In genomic region chr17:74748279-74748528, GRCh38 we compare ENCODE assay signal across 8 cellular contexts. TPM values are rescaled to one million over a fixed set of nuclear protein-coding genes. Genes with fewer than 3 reads are reported as not detected.
DNase-seq lines count a peak whose midpoint lies in the region; ATAC-seq, FAIRE-seq and TF ChIP-seq lines count a peak whose summit lies in the region.

No MANE protein-coding gene starts in this region.

- H4K20me1 ChIP-seq in GM12878 (ENCODE audit: control insufficient read depth, insufficient read depth) = no peaks in the 10 kb centered on the region

- POLR2A ChIA-PET in GM12878 (lab: Charles Lee) = interaction anchor here (3.1 kb wide), 1 partner anchor 10 kb away, joined by 22 read pairs; the partner anchor contains the start of gene RAB37

- TF ChIP-seq POLR2A in GM12878 (IDR thresholded peaks at IDR 0.05; ENCODE audit: low read depth, low read length) = no peak

- no peak for DNase-seq in BE2C
- DNase-seq in HFF-Myc (ENCODE audit: extremely low read depth, low read depth) = no peak
- DNase-seq in GM12878 (ENCODE audit: low read depth, low spot score) = no peak
- no peak for DNase-seq in medulla oblongata (ENCODE audit: extremely low spot score)

- 1% methylated on average over 19 of the region's 34 CpGs for WGBS in GM12878 (ENCODE audit: insufficient coverage, insufficient replicate concordance, low lambda C conversion rate, missing lambda C conversion rate)

- H3K4me1 ChIP-seq in BE2C = no peaks in the 10 kb centered on the region
- peaks cover 8% of the 10 kb centered on the region for H3K4me1 ChIP-seq in GM12878 (ENCODE audit: control insufficient read depth, insufficient read depth, low read length)
- H3K4me1 ChIP-seq in muscle layer of colon (ENCODE audit: insufficient read depth, low read length) = peaks cover 9% of the 10 kb centered on the region

- no TSS peak for BruUV-seq in GM12878 (replicated peaks; lab: Mats Ljungman, UMichigan)

- H3K27ac ChIP-seq in GM12878 (ENCODE audit: control insufficient read depth, insufficient read depth) (peak overlapping the region; percentile 28; the same call in 1 of the 2 replicates), muscle layer of colon (ENCODE audit: low read depth, low read length) (no peak overlapping the region)

- H3K36me3 ChIP-seq in BE2C (no peaks in the 10 kb centered on the region), GM12878 (ENCODE audit: control insufficient read depth in 2 of 2, insufficient read depth in 2 of 2, low read length in 1 of 2) (no peaks in the 10 kb centered on the region), muscle layer of colon (ENCODE audit: insufficient read depth, low read length) (no peaks in the 10 kb centered on the region)

- H3K4me2 ChIP-seq in GM12878 (ENCODE audit: control insufficient read depth, insufficient read depth) = peak overlapping the region; percentile 85

- no peak for TF ChIP-seq RAD21 in GM12878 (IDR thresholded peaks at IDR 0.05; ENCODE audit: insufficient read depth, low read depth, low read length)

- no peak for FAIRE-seq in GM12878 (lab: Jason Lieb, UNC)

- peaks cover 33% of the 10 kb centered on the region for H3K79me2 ChIP-seq in GM12878 (ENCODE audit: control insufficient read depth, insufficient read depth, low read length)

- H2AFZ ChIP-seq in GM12878 (ENCODE audit: control insufficient read depth, low read depth, low read length) = peak overlapping the region; percentile 64

- no peak for TF ChIP-seq CTCF in BE2C (IDR thresholded peaks at IDR 0.05; ENCODE audit: low read depth, low read length)
- TF ChIP-seq CTCF in HFF-Myc (IDR thresholded peaks at IDR 0.05; ENCODE audit: low read depth, low read length, missing control alignments) = no peak
- TF ChIP-seq CTCF in GM12878 (IDR thresholded peaks at IDR 0.05 in 2 of 3, conservative IDR thresholded peaks at IDR 0.05 in 1 of 3; ENCODE audit: control insufficient read depth in 2 of 3, extremely low read depth in 1 of 3, insufficient read depth in 1 of 3, low read depth in 3 of 3, low read length in 3 of 3) = peak in 1 of 3 experiments; percentile 13; a peak in 1 of 6 replicates

- H3K9me3 ChIP-seq in BE2C = no peaks in the 10 kb centered on the region
- H3K9me3 ChIP-seq in GM12878 (replicated peaks; ENCODE audit: control insufficient read depth, insufficient read depth, low read length) = no peaks in the 10 kb centered on the region
- H3K9me3 ChIP-seq in muscle layer of colon (ENCODE audit: low read length) = no peaks in the 10 kb centered on the region

- H3K9ac ChIP-seq in GM12878 (ENCODE audit: control insufficient read depth, insufficient read depth, low read length) = peak overlapping the region; percentile 51; the same call in 1 of the 2 replicates
- H3K9ac ChIP-seq in muscle layer of colon (ENCODE audit: low read length) = no peak overlapping the region

- CTCF ChIA-PET in GM12878 (lab: Yijun Ruan, JAX) = interaction anchor here (0.6 to 4.5 kb wide), 5 partner anchors 12 to 126 kb away, joined by 3 to 98 read pairs (median 43); partner anchors contain the start of genes GRIN2C and RAB37

- SMC1A ChIA-PET in GM12878 (lab: Charles Lee; ENCODE audit: uncharacterized antibody, unreplicated experiment) = interaction anchor here (3.3 kb wide), 1 partner anchor 11 kb away, joined by 15 read pairs; the partner anchor contains the start of gene RAB37

- H3K27me3 ChIP-seq in BE2C (no peaks in the 10 kb centered on the region), GM12878 (replicated peaks in 1 of 2; ENCODE audit: control insufficient read depth in 2 of 2, insufficient read depth in 2 of 2, low read length in 1 of 2) (no peaks in the 10 kb centered on the region), muscle layer of colon (ENCODE audit: control insufficient read depth in 1 of 2, insufficient read depth in 2 of 2, low read length in 2 of 2) (peaks cover 5 to 28% of the 10 kb centered on the region in 2 donors)

- ATAC-seq in GM12878 (no peak), GM19328 (IDR thresholded peaks at IDR 0.05; ENCODE audit: unreplicated experiment) (no peak), GM21528 (IDR thresholded peaks at IDR 0.05; ENCODE audit: low FRiP score, unreplicated experiment) (no peak), GM18861 (IDR thresholded peaks at IDR 0.05; ENCODE audit: unreplicated experiment) (no peak)

- in situ Hi-C loops in GM12878 (cut with MboI) = no loop called here

- RAD21 ChIA-PET in GM12878 (lab: Charles Lee; ENCODE audit: unreplicated experiment) = interaction anchor here (2.0 kb wide), 1 partner anchor 91 kb away, joined by 6 read pairs; no protein-coding TSS in a partner anchor

- TF ChIP-seq EP300 in GM12878 (IDR thresholded peaks at IDR 0.05; ENCODE audit: borderline replicate concordance in 1 of 2, control insufficient read depth in 1 of 2, low read depth in 2 of 2, low read length in 2 of 2) = no peak

- intact Hi-C loops in GM12878 (cut with micrococcal nuclease; ENCODE audit: unreplicated experiment) = no loop called here

- peak overlapping the region; percentile 87 for H3K4me3 ChIP-seq in BE2C (ENCODE audit: low read depth, low read length)
- peak overlapping the region; percentile 81 for H3K4me3 ChIP-seq in HFF-Myc (replicated peaks; ENCODE audit: low read depth, low read length)
- peak overlapping the region; percentile 65; the same call in 1 of the 2 replicates for H3K4me3 ChIP-seq in GM12878
- H3K4me3 ChIP-seq in muscle layer of colon (ENCODE audit: low read depth in 1 of 2, low read length in 2 of 2) = peak overlapping the region; percentile 35 to 80

RNA-seq across cellular contexts. Expression of gene NHERF1, which starts 0.2 kb away (rescaled TPM):
- polyA plus RNA-seq in BE2C (2012; ENCODE audit: insufficient read depth, insufficient read length, low read depth) = 74.2 TPM
- 10.8 and 11.9 TPM in 2 replicates for total RNA-seq in GM12878 (2013; cell fraction: nucleolus; rRNA removed)
- total RNA-seq in GM12878 (2014; rRNA removed) (24.7 and 27.4 TPM in 2 replicates), GM12878 (2014; rRNA removed; fragmentation: Illumina TruSeq; extraction: Trizol) (21.5 and 23.5 TPM in 2 replicates), GM12878 (2021) (52.9 and 53.2 TPM in 2 replicates)
- polyA plus RNA-seq in GM12878 (2011; ENCODE audit: low read depth) = 13.3 TPM
- polyA plus RNA-seq in GM12878 (2011; rRNA removed) (35.4 and 61.6 TPM in 2 replicates), GM12878 (2014; fragmentation: Illumina TruSeq; extraction: Trizol) (21.5 and 39.2 TPM in 2 replicates), GM12878 (2014; fragmentation: Nextera tagmentation; extraction: Ambion mirVana) (10 to 100 TPM; 13.4 to 14.3 TPM), GM12878 (2014; rRNA removed) (38.8 and 41.3 TPM in 2 replicates), GM12878 (2016; fragmentation: Nextera tagmentation; extraction: Ambion mirVana) (10 to 100 TPM; 57.3 to 61.2 TPM)
- polyA plus RNA-seq in GM12878 (2011; cell fraction: cytosol; rRNA removed) = 72.8 and 76.3 TPM in 2 replicates
- 42.6 and 58.8 TPM in 2 replicates for polyA plus RNA-seq in GM12878 (2011; cell fraction: nucleus; rRNA removed)
- polyA plus RNA-seq in GM12878 (2012) = 27.8 and 28.5 TPM in 2 replicates
- 49.8 and 66.4 TPM in 2 replicates for polyA minus RNA-seq in GM12878 (2011; rRNA and poly(A)+ RNA removed)
- polyA minus RNA-seq in GM12878 (2011; cell fraction: cytosol; rRNA and poly(A)+ RNA removed) = 24.6 and 28.6 TPM in 2 replicates
- polyA minus RNA-seq in GM12878 (2011; cell fraction: nucleus; rRNA and poly(A)+ RNA removed) = 8.5 and 14.5 TPM in 2 replicates

RNA-seq across cellular contexts. Expression of gene RAB37, which starts 11.1 kb away (rescaled TPM):
- 2.9 TPM for polyA plus RNA-seq in BE2C (2012; ENCODE audit: insufficient read depth, insufficient read length, low read depth)
- 7.8 and 10.2 TPM in 2 replicates for total RNA-seq in GM12878 (2013; cell fraction: nucleolus; rRNA removed)
- total RNA-seq in GM12878 (2014; rRNA removed) (1.1 and 1.5 TPM in 2 replicates), GM12878 (2014; rRNA removed; fragmentation: Illumina TruSeq; extraction: Trizol) (1.7 and 2.0 TPM in 2 replicates), GM12878 (2021) (2.3 and 2.7 TPM in 2 replicates)
- polyA plus RNA-seq in GM12878 (2011; ENCODE audit: low read depth) = 9.9 TPM
- polyA plus RNA-seq in GM12878 (2011; rRNA removed) (4.5 and 5.6 TPM in 2 replicates), GM12878 (2014; fragmentation: Illumina TruSeq; extraction: Trizol) (1.9 and 3.1 TPM in 2 replicates), GM12878 (2014; fragmentation: Nextera tagmentation; extraction: Ambion mirVana) (under 1 TPM; 0.48 to 0.97 TPM), GM12878 (2014; rRNA removed) (3.6 and 5.6 TPM in 2 replicates), GM12878 (2016; fragmentation: Nextera tagmentation; extraction: Ambion mirVana) (1 to 10 TPM; 1.6 to 1.7 TPM)
- 4.4 and 4.5 TPM in 2 replicates for polyA plus RNA-seq in GM12878 (2011; cell fraction: cytosol; rRNA removed)
- polyA plus RNA-seq in GM12878 (2011; cell fraction: nucleus; rRNA removed) = 4.2 and 8.4 TPM in 2 replicates
- 11.4 and 11.9 TPM in 2 replicates for polyA plus RNA-seq in GM12878 (2012)
- polyA minus RNA-seq in GM12878 (2011; rRNA and poly(A)+ RNA removed) = 2.7 and 4.6 TPM in 2 replicates
- 1.1 and 1.9 TPM in 2 replicates for polyA minus RNA-seq in GM12878 (2011; cell fraction: cytosol; rRNA and poly(A)+ RNA removed)
- 0.48 and 0.86 TPM in 2 replicates for polyA minus RNA-seq in GM12878 (2011; cell fraction: nucleus; rRNA and poly(A)+ RNA removed)

RNA-seq across cellular contexts. Expression of gene NAT9, which starts 27.9 kb away (rescaled TPM):
- polyA plus RNA-seq in BE2C (2012; ENCODE audit: insufficient read depth, insufficient read length, low read depth) = 191 TPM
- 68.1 and 91.4 TPM in 2 replicates for total RNA-seq in GM12878 (2013; cell fraction: nucleolus; rRNA removed)
- 16.3 and 16.7 TPM in 2 replicates for total RNA-seq in GM12878 (2014; rRNA removed)
- total RNA-seq in GM12878 (2014; rRNA removed; fragmentation: Illumina TruSeq; extraction: Trizol) = 27.5 and 28.0 TPM in 2 replicates
- 44.8 and 45.3 TPM in 2 replicates for total RNA-seq in GM12878 (2021)
- polyA plus RNA-seq in GM12878 (2011; ENCODE audit: low read depth) = 36.0 TPM
- 23.2 and 26.7 TPM in 2 replicates for polyA plus RNA-seq in GM12878 (2011; rRNA removed)
- polyA plus RNA-seq in GM12878 (2011; cell fraction: cytosol; rRNA removed) = 31.5 and 40.8 TPM in 2 replicates
- polyA plus RNA-seq in GM12878 (2011; cell fraction: nucleus; rRNA removed) = 150 and 164 TPM in 2 replicates
- polyA plus RNA-seq in GM12878 (2012) = 40.0 and 45.4 TPM in 2 replicates
- polyA plus RNA-seq in GM12878 (2014; fragmentation: Illumina TruSeq; extraction: Trizol) = 17.9 and 26.4 TPM in 2 replicates
- polyA plus RNA-seq in GM12878 (2014; fragmentation: Nextera tagmentation; extraction: Ambion mirVana) = 1 to 10 TPM; 3.5 to 4.5 TPM
- 43.2 and 46.4 TPM in 2 replicates for polyA plus RNA-seq in GM12878 (2014; rRNA removed)
- 10 to 100 TPM; 33.9 to 36.4 TPM for polyA plus RNA-seq in GM12878 (2016; fragmentation: Nextera tagmentation; extraction: Ambion mirVana)
- 18.9 and 36.0 TPM in 2 replicates for polyA minus RNA-seq in GM12878 (2011; rRNA and poly(A)+ RNA removed)
- polyA minus RNA-seq in GM12878 (2011; cell fraction: cytosol; rRNA and poly(A)+ RNA removed) = 6.5 and 9.3 TPM in 2 replicates
- 29.6 and 34.8 TPM in 2 replicates for polyA minus RNA-seq in GM12878 (2011; cell fraction: nucleus; rRNA and poly(A)+ RNA removed)

RNA-seq across cellular contexts. Expression of gene CD300LF, which starts 35.5 kb away (rescaled TPM):
- polyA plus RNA-seq in BE2C (2012; ENCODE audit: insufficient read depth, insufficient read length, low read depth) = not detected
- total RNA-seq in GM12878 (2013; cell fraction: nucleolus; rRNA removed) = not detected in 2 replicates
- total RNA-seq in GM12878 (2014; rRNA removed) (not detected in 2 replicates), GM12878 (2014; rRNA removed; fragmentation: Illumina TruSeq; extraction: Trizol) (not detected in 2 replicates), GM12878 (2021) (not detected in 2 replicates)
- not detected for polyA plus RNA-seq in GM12878 (2011; ENCODE audit: low read depth)
- polyA plus RNA-seq in GM12878 (2011; rRNA removed) (0.15 TPM in 1 of 2 replicates, not detected in the other), GM12878 (2014; fragmentation: Illumina TruSeq; extraction: Trizol) (not detected in 2 replicates), GM12878 (2014; fragmentation: Nextera tagmentation; extraction: Ambion mirVana) (not detected), GM12878 (2014; rRNA removed) (not detected in 2 replicates), GM12878 (2016; fragmentation: Nextera tagmentation; extraction: Ambion mirVana) (not detected)
- not detected in 2 replicates for polyA plus RNA-seq in GM12878 (2011; cell fraction: cytosol; rRNA removed)
- not detected in 2 replicates for polyA plus RNA-seq in GM12878 (2011; cell fraction: nucleus; rRNA removed)
- polyA plus RNA-seq in GM12878 (2012) = not detected in 2 replicates
- not detected in 2 replicates for polyA minus RNA-seq in GM12878 (2011; rRNA and poly(A)+ RNA removed)
- polyA minus RNA-seq in GM12878 (2011; cell fraction: cytosol; rRNA and poly(A)+ RNA removed) = not detected in 2 replicates
- not detected in 2 replicates for polyA minus RNA-seq in GM12878 (2011; cell fraction: nucleus; rRNA and poly(A)+ RNA removed)
